In the genomic region with DNA sequence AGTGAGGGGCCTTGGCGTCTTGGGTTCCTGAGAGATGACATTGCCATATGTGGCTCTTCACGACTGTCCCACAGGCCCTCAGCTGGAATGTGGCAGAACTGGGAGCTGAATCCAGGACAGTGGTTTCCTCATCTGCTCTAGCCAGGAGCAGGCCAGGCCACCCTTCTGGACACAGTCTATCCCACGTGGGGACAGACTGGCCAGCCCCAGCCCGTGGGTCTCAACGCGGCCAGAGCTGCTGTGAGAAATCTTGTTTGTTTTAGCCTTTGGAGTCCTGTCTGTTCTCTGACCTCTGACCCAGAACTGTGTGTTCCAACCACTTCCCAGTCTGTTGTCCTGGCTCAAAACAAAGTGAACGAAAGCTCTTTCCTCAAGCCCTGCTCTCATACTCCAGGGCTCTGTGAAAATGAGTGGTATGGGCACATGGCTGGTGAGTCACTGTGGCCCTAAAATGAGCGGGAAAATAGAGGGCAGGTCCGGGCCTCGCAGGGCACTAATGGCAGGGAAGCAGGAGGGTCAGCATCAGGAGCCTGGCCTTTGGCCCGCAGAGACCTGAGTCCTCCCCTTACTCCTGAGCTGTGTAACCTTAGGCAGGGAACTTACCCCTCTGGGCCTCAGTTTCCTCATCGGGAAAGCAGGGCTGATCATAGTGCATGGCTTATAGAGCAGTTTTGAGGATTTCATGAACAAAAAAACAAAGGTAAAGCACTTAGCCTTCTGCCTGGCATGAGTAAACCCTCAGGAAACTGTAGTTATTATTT, we compare ENCODE assay signal across 10 cellular contexts. TPM values are rescaled to one million over a fixed set of nuclear protein-coding genes. Genes with fewer than 3 reads are reported as not detected.
DNase-seq lines count a peak whose midpoint lies in the region; ATAC-seq, FAIRE-seq and TF ChIP-seq lines count a peak whose summit lies in the region.
"Had no signal": no experiment of that assay in that cellular context is flagged by ENCODE, and none has a peak within 500 bp of the region (broad histone marks: within the 10 kb centered on the region; RNA-seq: fewer than 3 reads in every experiment).

No MANE protein-coding gene starts in this region.

- H3K9ac ChIP-seq in H1 (replicated peaks in 1 of 4; ENCODE audit: extremely low read depth in 1 of 4, low read depth in 3 of 4, low read length in 3 of 4) = no peak overlapping the region

- H2BK20ac ChIP-seq in H1 (ENCODE audit: low read length) = no peak overlapping the region

- H2AK5ac ChIP-seq in H1 (ENCODE audit: low read depth, low read length) = no peak overlapping the region

- POLR2A ChIA-PET in H1 (lab: Charles Lee; ENCODE audit: partially characterized antibody) = no interaction called here

- H3K79me1 ChIP-seq in H1 (ENCODE audit: low read depth, low read length) = no peaks in the 10 kb centered on the region

- H2BK120ac ChIP-seq in H1 (replicated peaks; ENCODE audit: low read depth, low read length) = no peak overlapping the region

- 91% methylated on average over 12 of the region's 12 CpGs; no CpG with 5 or more reads in 1 of the 2 experiments for WGBS in H1 (ENCODE audit: extremely low coverage in 1 of 2, insufficient coverage in 1 of 2, insufficient read length in 1 of 2, insufficient replicate concordance in 2 of 2, low coverage in 1 of 2, low lambda C conversion rate in 2 of 2, missing lambda C conversion rate in 1 of 2), 2 experiments
- WGBS in lung, 2 donors = 65 to 70% methylated on average over 12 of the region's 12 CpGs

- ATAC-seq in lung (ENCODE audit: insufficient read depth, low FRiP score) (peak; percentile 43), GM21723 (IDR thresholded peaks at IDR 0.05; ENCODE audit: unreplicated experiment) (no peak), GM18511 (IDR thresholded peaks at IDR 0.05; ENCODE audit: unreplicated experiment) (no peak)
- ATAC-seq: GM23338 had no signal

- H4K91ac ChIP-seq in H1 (replicated peaks; ENCODE audit: insufficient read length, low read length) = no peak overlapping the region

- TF ChIP-seq CTCF in H1 (IDR thresholded peaks at IDR 0.05; ENCODE audit: control extremely low read depth in 1 of 3, insufficient read depth in 1 of 3, low read depth in 1 of 3, low read length in 3 of 3) (no peak), lung (IDR thresholded peaks at IDR 0.05; ENCODE audit: control extremely low read depth, extremely low read depth) (no peak)

- no peak overlapping the region for H2AFZ ChIP-seq in H1 (ENCODE audit: low read length)
- H2AFZ ChIP-seq: GM23338 had no signal

- no peaks in the 10 kb centered on the region; a peak in 1 of 7 replicates for H3K27me3 ChIP-seq in H1 (replicated peaks in 1 of 4; ENCODE audit: control insufficient read depth in 3 of 4, extremely low read depth in 1 of 4, insufficient read depth in 3 of 4, low read length in 3 of 4)
- H3K27me3 ChIP-seq in lung (ENCODE audit: control insufficient read depth, insufficient read depth) = no peaks in the 10 kb centered on the region

- no peak overlapping the region for H3K4ac ChIP-seq in H1 (replicated peaks; ENCODE audit: insufficient read length, low read depth, low read length)

- H3K23ac ChIP-seq in H1 (ENCODE audit: insufficient read length) = no peak overlapping the region

- FAIRE-seq in H1 (lab: Jason Lieb, UNC) = no peak

- H3K4me3 ChIP-seq in H1 (ENCODE audit: extremely low read depth in 1 of 4, insufficient read depth in 2 of 4, low read depth in 3 of 4, low read length in 4 of 4) = no peak overlapping the region
- no peak overlapping the region for H3K4me3 ChIP-seq in lung
- H3K4me3 ChIP-seq: GM23338 had no signal

- H2BK5ac ChIP-seq in H1 (ENCODE audit: low read depth, low read length) = no peak overlapping the region

- H3K36me3 ChIP-seq in H1 (ENCODE audit: control insufficient read depth in 2 of 4, insufficient read depth in 4 of 4, low read length in 3 of 4) (no peaks in the 10 kb centered on the region), lung (ENCODE audit: control insufficient read depth in 2 of 2, insufficient read depth in 2 of 2, low read length in 2 of 2) (no peaks in the 10 kb centered on the region)

- H3K18ac ChIP-seq in H1 (ENCODE audit: extremely low read depth, low read length) = no peak overlapping the region

- no peaks in the 10 kb centered on the region for H3K23me2 ChIP-seq in H1 (ENCODE audit: low read depth, low read length)

- H4K20me1 ChIP-seq in H1 (replicated peaks in 1 of 2; ENCODE audit: control insufficient read depth in 1 of 2, insufficient read depth in 2 of 2, low read length in 2 of 2) = no peaks in the 10 kb centered on the region

- H3K79me2 ChIP-seq in H1 (ENCODE audit: control insufficient read depth in 1 of 2, insufficient read depth in 2 of 2, low read length in 2 of 2) = no peaks in the 10 kb centered on the region

- H3K4me2 ChIP-seq in H1 (ENCODE audit: insufficient read depth in 1 of 2, low read depth in 2 of 2, low read length in 2 of 2) = no peak overlapping the region
- H3K4me2 ChIP-seq: GM23338 had no signal

- no peak overlapping the region for H3K27ac ChIP-seq in H1 (ENCODE audit: low read depth, low read length)
- peak overlapping the region; percentile 84 to 94 for H3K27ac ChIP-seq in lung (ENCODE audit: low read depth in 1 of 2, low read length in 1 of 2)
- peak overlapping the region; percentile 90 for H3K27ac ChIP-seq in substantia nigra (ENCODE audit: low read depth, low read length, poor library complexity, severe bottlenecking)

- TF ChIP-seq EP300 in H1 (IDR thresholded peaks at IDR 0.05; ENCODE audit: borderline replicate concordance in 1 of 2, low read depth in 2 of 2, low read length in 2 of 2) = no peak

- no peak overlapping the region for H2BK12ac ChIP-seq in H1 (ENCODE audit: low read depth, low read length)

- H4K8ac ChIP-seq in H1 (ENCODE audit: extremely low read depth, insufficient read depth, low read length) = peak overlapping the region; percentile 43; the same call in 1 of the 2 replicates

- DNase-seq in NCI-H69 (lab: John Stamatoyannopoulos, UW) (peak; percentile 29), H1 (ENCODE audit: low read depth in 1 of 2, low spot score in 2 of 2) (no peak), lung (ENCODE audit: low spot score) (peak; percentile 67), substantia nigra (lab: John Stamatoyannopoulos, UW) (peak in 30 of 49 donors; percentile 17 to 74 (median 38)), SHP77 (lab: John Stamatoyannopoulos, UW) (no peak), UCSD-AML1 (lab: John Stamatoyannopoulos, UW; ENCODE audit: unreplicated experiment) (no peak)
- DNase-seq: stimulated activated CD4-positive, alpha-beta T cell treated with anti-CD3 and anti-CD28 coated beads, Interleukin-2, amount 100 ng/mL, for 48 hours had no signal

- CTCF ChIA-PET in H1 (lab: Charles Lee; ENCODE audit: partially characterized antibody) = interaction anchor here (0.9 to 4.4 kb wide), 6 partner anchors 8 to 480 kb away, joined by 3 to 43 read pairs (median 4); no protein-coding TSS in a partner anchor

- H3K9me3 ChIP-seq in H1 (ENCODE audit: insufficient read depth in 2 of 2, low read depth in 1 of 2, low read length in 1 of 2) (no peaks in the 10 kb centered on the region), lung (ENCODE audit: control insufficient read depth in 2 of 2, insufficient read depth in 1 of 2, low read length in 1 of 2) (no peaks in the 10 kb centered on the region)

- H3K14ac ChIP-seq in H1 (ENCODE audit: insufficient read length) = no peak overlapping the region

- no peak overlapping the region for H2BK15ac ChIP-seq in H1 (ENCODE audit: low read length)

- H3K4me1 ChIP-seq in H1 (replicated peaks in 1 of 4; ENCODE audit: control insufficient read depth in 3 of 4, insufficient read depth in 4 of 4, low read length in 3 of 4) (no peaks in the 10 kb centered on the region; a peak in 2 of 7 replicates), lung (ENCODE audit: control insufficient read depth in 2 of 2, insufficient read depth in 2 of 2, low read length in 2 of 2) (peaks cover 6 to 22% of the 10 kb centered on the region in 2 donors)

- H3K56ac ChIP-seq in H1 (replicated peaks; ENCODE audit: insufficient read length, low read depth, low read length) = no peak overlapping the region

- TF ChIP-seq RAD21 in H1 (IDR thresholded peaks at IDR 0.05 in 1 of 2, conservative IDR thresholded peaks at IDR 0.05 in 1 of 2; ENCODE audit: low read depth in 2 of 2, low read length in 2 of 2) = no peak

- TF ChIP-seq POLR2A in H1 (IDR thresholded peaks at IDR 0.05; ENCODE audit: control extremely low read depth in 1 of 2, low read depth in 2 of 2, low read length in 2 of 2) = no peak

- H4K5ac ChIP-seq in H1 (ENCODE audit: insufficient read length, low read depth, low read length) = no peak overlapping the region

TF ChIP-seq in H1, 55 proteins besides CTCF, POLR2A, EP300 and RAD21:
- no peak for TF ChIP-seq PHF8 (conservative IDR thresholded peaks at IDR 0.05; ENCODE audit: low read depth, low read length)
- TF ChIP-seq, protein P1, sequence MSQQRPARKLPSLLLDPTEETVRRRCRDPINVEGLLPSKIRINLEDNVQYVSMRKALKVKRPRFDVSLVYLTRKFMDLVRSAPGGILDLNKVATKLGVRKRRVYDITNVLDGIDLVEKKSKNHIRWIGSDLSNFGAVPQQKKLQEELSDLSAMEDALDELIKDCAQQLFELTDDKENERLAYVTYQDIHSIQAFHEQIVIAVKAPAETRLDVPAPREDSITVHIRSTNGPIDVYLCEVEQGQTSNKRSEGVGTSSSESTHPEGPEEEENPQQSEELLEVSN (IDR thresholded peaks at IDR 0.05) = peak; percentile 85

RNA-seq across cellular contexts. Expression of gene GLRX, which starts 34.8 kb away (rescaled TPM):
- 21.6 and 22.9 TPM in 2 replicates for total RNA-seq in H1 (2021; fragmentation: NEBNext Ultra II Directional; extraction: Animal tissue kit (Norgen Biotek cat#: 25700))
- polyA plus RNA-seq in H1 (2011; rRNA removed) (13.2 and 31.2 TPM in 2 replicates), lung (100 to 1,000 TPM; 104 to 300 TPM)
- polyA plus RNA-seq in H1 (2011; cell fraction: cytosol; rRNA removed) = 49.0 TPM
- 23.8 TPM for polyA plus RNA-seq in H1 (2011; cell fraction: nucleus; rRNA removed)
- 47.6 to 52.5 TPM (median 49.8 TPM) in 4 replicates for polyA plus RNA-seq in H1 (2012, experiment 1 of 2)
- 6.8 TPM for polyA plus RNA-seq in H1 (2012, experiment 2 of 2)
- 21.4 TPM for polyA plus RNA-seq in H1 (2013, experiment 1 of 2)
- polyA plus RNA-seq in H1 (2013, experiment 2 of 2) = 21.3 TPM
- polyA minus RNA-seq in H1 (2011; rRNA and poly(A)+ RNA removed) = 23.9 and 28.2 TPM in 2 replicates
- 8.4 TPM for polyA minus RNA-seq in H1 (2011; cell fraction: cytosol; rRNA and poly(A)+ RNA removed)
- polyA minus RNA-seq in H1 (2011; cell fraction: nucleus; rRNA and poly(A)+ RNA removed) = 34.3 TPM
- 10 to 100 TPM; 23.1 to 78.7 TPM for total RNA-seq in lung

Comparison
In these comparisons a context has a peak if more than half of its experiments do, and no peak if none do; other contexts are left out.
1. DNase-seq: peak in NCI-H69 (single experiment), lung (single experiment) and substantia nigra (30 of 49); none in H1 (0 of 2), SHP77 (0 of 2) and UCSD-AML1 (single experiment).